In genomic region chr1:59141267-59141863, GRCh38 we compare ENCODE assay signal across 19 cellular contexts.
DNase-seq lines count a peak whose midpoint lies in the region; ATAC-seq and TF ChIP-seq lines count a peak whose summit lies in the region.
"Had no signal": no experiment of that assay in that cellular context is flagged by ENCODE, and none has a peak within 500 bp of the region (broad histone marks: within the 10 kb centered on the region; RNA-seq: fewer than 3 reads in every experiment).

No MANE protein-coding gene starts in this region.

- no peak overlapping the region for H3K27ac ChIP-seq in HCT116 (ENCODE audit: low read depth, low read length)
- peak overlapping the region; percentile 95 for H3K27ac ChIP-seq in RWPE2 (ENCODE audit: poor library complexity, severe bottlenecking)
- H3K27ac ChIP-seq: foreskin keratinocyte had no signal

- no peak for TF ChIP-seq CTCF in HCT116 (IDR thresholded peaks at IDR 0.05 in 2 of 3, conservative IDR thresholded peaks at IDR 0.05 in 1 of 3; ENCODE audit: borderline replicate concordance in 1 of 3, insufficient read depth in 1 of 3, low read depth in 2 of 3, low read length in 2 of 3)
- TF ChIP-seq CTCF in RWPE2 (IDR thresholded peaks at IDR 0.05; ENCODE audit: poor library complexity, severe bottlenecking) = no peak
- no peak for TF ChIP-seq CTCF in GM10266 (IDR thresholded peaks at IDR 0.05; ENCODE audit: control insufficient read depth, insufficient read depth, low read depth, missing control alignments)

- ATAC-seq in HCT116 (no peak), RWPE2 (ENCODE audit: low read depth) (no peak), left cardiac atrium (peak; percentile 72 to 86)
- ATAC-seq: foreskin keratinocyte, T-cell had no signal

- no peak overlapping the region; the same call in 1 of the 2 replicates for H3K9ac ChIP-seq in HCT116 (ENCODE audit: low read length)

- no TSS peak for BruUV-seq in HCT116 (replicated peaks; lab: Mats Ljungman, UMichigan)

- no peak overlapping the region for H2AFZ ChIP-seq in HCT116 (ENCODE audit: low read depth, low read length, poor library complexity, severe bottlenecking)

- POLR2A ChIA-PET in HCT116 (lab: Charles Lee) = no interaction called here

- RAD21 ChIA-PET in HCT116 (lab: Charles Lee; ENCODE audit: low non-redundant PET in 1 of 2, low total read pairs in 2 of 2, uncharacterized antibody in 2 of 2, unreplicated experiment in 2 of 2) = no interaction called here

- H3K9me3 ChIP-seq in HCT116 (ENCODE audit: control insufficient read depth in 1 of 2, insufficient read depth in 1 of 2, low read depth in 1 of 2, low read length in 2 of 2) (no peaks in the 10 kb centered on the region), RWPE2 (ENCODE audit: severe bottlenecking) (no peaks in the 10 kb centered on the region)
- H3K9me3 ChIP-seq: upper lobe of left lung had no signal

- H3K4me1 ChIP-seq in HCT116 (ENCODE audit: control insufficient read depth in 1 of 2, insufficient read depth in 2 of 2, low read length in 2 of 2) (peaks cover 15 to 64% of the 10 kb centered on the region in 2 experiments), RWPE2 (ENCODE audit: insufficient read depth, poor library complexity, severe bottlenecking) (peaks cover 59% of the 10 kb centered on the region)

- no peaks in the 10 kb centered on the region for H4K20me1 ChIP-seq in HCT116 (ENCODE audit: insufficient read depth)

- no peaks in the 10 kb centered on the region for H3K27me3 ChIP-seq in HCT116 (ENCODE audit: insufficient read depth, low read length)
- H3K27me3 ChIP-seq in RWPE2 (ENCODE audit: insufficient read depth, poor library complexity, severe bottlenecking) = no peaks in the 10 kb centered on the region
- H3K27me3 ChIP-seq: foreskin keratinocyte, upper lobe of left lung had no signal

- H3K36me3 ChIP-seq in HCT116 (ENCODE audit: control insufficient read depth in 1 of 2, insufficient read depth in 2 of 2, low read length in 2 of 2) = no peaks in the 10 kb centered on the region
- H3K36me3 ChIP-seq in RWPE2 (ENCODE audit: low read depth) = no peaks in the 10 kb centered on the region
- H3K36me3 ChIP-seq: upper lobe of left lung had no signal

- TF ChIP-seq RAD21 in HCT116 (IDR thresholded peaks at IDR 0.05; ENCODE audit: low read depth) = no peak

- H3K4me2 ChIP-seq in HCT116 (ENCODE audit: low read length) = 0 out of 2 replicates have a peak overlapping the region, but pooled peaks have one; percentile 11

- no peak for DNase-seq in HCT116 (ENCODE audit: low read depth, low spot score)
- DNase-seq in RWPE2 (ENCODE audit: low spot score) = no peak
- DNase-seq in left cardiac atrium = peak; percentile 65
- peak; percentile 36 for DNase-seq in retina
- DNase-seq in AG08396 (ENCODE audit: low spot score) = no peak
- no peak for DNase-seq in medulla oblongata (ENCODE audit: extremely low spot score)
- no peak for DNase-seq in GM10266 (ENCODE audit: extremely low spot score)
- DNase-seq: activated naive CD8-positive, alpha-beta T cell treated with anti-CD3 and anti-CD28 coated beads for 36 hours; CD4-positive, alpha-beta memory T cell; cerebellar nuclear complex; foreskin keratinocyte; GF-D8; islet precursor cell; mammary epithelial cell; NCI-H1694; occipital lobe; SIG-M5; T-cell; upper lobe of left lung had no signal

- no peaks in the 10 kb centered on the region for H3K79me2 ChIP-seq in HCT116 (ENCODE audit: insufficient read depth, low read length)

- TF ChIP-seq POLR2A in HCT116 (IDR thresholded peaks at IDR 0.05; ENCODE audit: borderline replicate concordance, extremely low read depth, insufficient read depth, insufficient read length) = no peak

- no peaks in the 10 kb centered on the region for H3K9me2 ChIP-seq in HCT116 (ENCODE audit: insufficient read depth)

- intact Hi-C loops in HCT116 (cut with micrococcal nuclease) = no loop called here
- intact Hi-C loops in left cardiac atrium (cut with DNase I) = no loop called here

- H3K4me3 ChIP-seq in HCT116 (replicated peaks in 1 of 2; ENCODE audit: low read depth in 1 of 2, low read length in 2 of 2) (no peak overlapping the region), RWPE2 (ENCODE audit: severe bottlenecking) (no peak overlapping the region)
- H3K4me3 ChIP-seq: upper lobe of left lung had no signal

- CTCF ChIA-PET in HCT116 (lab: Charles Lee) = no interaction called here

TF ChIP-seq in HCT116, 20 proteins besides CTCF, POLR2A, EP300 and RAD21:
- TF ChIP-seq ZNF274 (IDR thresholded peaks at IDR 0.05; ENCODE audit: low read depth, low read length) (no peak), SP1 (IDR thresholded peaks at IDR 0.05; ENCODE audit: low read depth) (no peak), ZFX (IDR thresholded peaks at IDR 0.05) (no peak), ZBTB33 (IDR thresholded peaks at IDR 0.05; ENCODE audit: extremely low read depth, insufficient replicate concordance, low read length) (no peak), EZH2phosphoT487 (IDR thresholded peaks at IDR 0.05; ENCODE audit: borderline replicate concordance) (no peak), POLR2AphosphoS5 (IDR thresholded peaks at IDR 0.05; ENCODE audit: low read depth, low read length) (no peak), EZH2 (IDR thresholded peaks at IDR 0.05) (no peak), FOSL1 (IDR thresholded peaks at IDR 0.05; ENCODE audit: low read depth) (no peak), CBX3 (IDR thresholded peaks at IDR 0.05; ENCODE audit: low read depth) (no peak), ATF3 (IDR thresholded peaks at IDR 0.05) (no peak), YY1 (IDR thresholded peaks at IDR 0.05; ENCODE audit: extremely low read depth, insufficient replicate concordance, low read depth, low read length) (no peak), CEBPB (IDR thresholded peaks at IDR 0.05; ENCODE audit: low read depth) (no peak)

Comparison
In these comparisons a context has a peak if more than half of its experiments do, and no peak if none do; other contexts are left out.
1. ATAC-seq: peak in left cardiac atrium (2 of 2); none in HCT116 (single experiment) and RWPE2 (single experiment).
2. DNase-seq: peak in left cardiac atrium (single experiment) and retina (single experiment); none in HCT116 (single experiment), RWPE2 (single experiment), AG08396 (single experiment), medulla oblongata (single experiment) and GM10266 (single experiment).